ENCODE assay signal across 1 cellular context in the genomic region with DNA sequence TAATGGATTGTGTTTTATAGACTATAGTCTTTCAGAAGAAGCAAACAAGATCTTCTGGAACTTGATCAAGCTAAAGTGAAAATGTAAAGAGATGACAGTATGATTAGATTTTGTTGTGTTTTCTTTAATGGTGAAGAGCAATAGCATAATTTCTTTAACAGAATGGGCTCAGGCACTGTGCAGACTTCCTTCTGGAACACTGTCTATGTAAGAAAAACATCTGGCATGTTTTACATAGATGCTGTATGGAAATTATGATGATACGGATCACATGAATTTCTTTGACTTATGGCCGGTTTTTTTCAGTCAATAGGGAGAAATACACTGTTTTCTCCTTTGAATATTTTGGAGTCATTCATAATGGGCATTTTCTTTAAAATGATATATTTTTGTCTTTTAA.
TF ChIP-seq lines count a peak whose summit lies in the region.

No MANE protein-coding gene starts in this region.

TF ChIP-seq in WTC11, 78 proteins besides CTCF, POLR2A, EP300 and RAD21 (continued from another document):
- TF ChIP-seq PRDM15 (CRISPR knock-in tag; IDR thresholded peaks at IDR 0.05): no peak
- no peak for TF ChIP-seq PRRX2 (CRISPR knock-in tag; IDR thresholded peaks at IDR 0.05)
- TF ChIP-seq, protein P1, sequence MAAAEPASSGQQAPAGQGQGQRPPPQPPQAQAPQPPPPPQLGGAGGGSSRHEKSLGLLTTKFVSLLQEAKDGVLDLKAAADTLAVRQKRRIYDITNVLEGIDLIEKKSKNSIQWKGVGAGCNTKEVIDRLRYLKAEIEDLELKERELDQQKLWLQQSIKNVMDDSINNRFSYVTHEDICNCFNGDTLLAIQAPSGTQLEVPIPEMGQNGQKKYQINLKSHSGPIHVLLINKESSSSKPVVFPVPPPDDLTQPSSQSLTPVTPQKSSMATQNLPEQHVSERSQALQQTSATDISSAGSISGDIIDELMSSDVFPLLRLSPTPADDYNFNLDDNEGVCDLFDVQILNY (CRISPR knock-in tag; IDR thresholded peaks at IDR 0.05): no peak
- TF ChIP-seq FOXP4 (CRISPR knock-in tag; IDR thresholded peaks at IDR 0.05): no peak
- TF ChIP-seq, protein P2, sequence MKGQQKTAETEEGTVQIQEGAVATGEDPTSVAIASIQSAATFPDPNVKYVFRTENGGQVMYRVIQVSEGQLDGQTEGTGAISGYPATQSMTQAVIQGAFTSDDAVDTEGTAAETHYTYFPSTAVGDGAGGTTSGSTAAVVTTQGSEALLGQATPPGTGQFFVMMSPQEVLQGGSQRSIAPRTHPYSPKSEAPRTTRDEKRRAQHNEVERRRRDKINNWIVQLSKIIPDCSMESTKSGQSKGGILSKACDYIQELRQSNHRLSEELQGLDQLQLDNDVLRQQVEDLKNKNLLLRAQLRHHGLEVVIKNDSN (CRISPR knock-in tag; IDR thresholded peaks at IDR 0.05): no peak
